In the genomic region with DNA sequence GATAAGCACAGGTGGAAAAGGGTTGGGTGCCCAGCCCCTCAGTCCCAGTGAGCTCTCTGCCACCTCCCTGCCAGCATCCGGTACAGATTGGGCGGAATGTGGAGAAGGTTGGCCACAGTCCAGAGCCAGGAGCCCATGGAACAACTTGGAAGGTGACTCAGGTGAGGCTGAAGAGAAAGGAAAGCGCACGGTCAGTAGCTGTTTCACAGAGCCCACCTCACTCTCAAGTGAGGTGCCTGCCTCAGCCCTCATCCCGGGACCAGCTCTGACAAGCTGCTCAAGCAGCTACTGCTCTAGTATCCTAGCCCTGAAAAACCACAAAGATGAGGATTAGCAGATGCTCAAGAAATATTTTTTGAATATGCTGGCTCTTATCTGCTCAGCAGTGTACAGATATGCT, we compare ENCODE assay signal across 10 cellular contexts. TPM values are rescaled to one million over a fixed set of nuclear protein-coding genes. Genes with fewer than 3 reads are reported as not detected.
DNase-seq lines count a peak whose midpoint lies in the region; ATAC-seq and TF ChIP-seq lines count a peak whose summit lies in the region.
"Had no signal": no experiment of that assay in that cellular context is flagged by ENCODE, and none has a peak within 500 bp of the region (broad histone marks: within the 10 kb centered on the region; RNA-seq: fewer than 3 reads in every experiment).

No MANE protein-coding gene starts in this region.

- WGBS in esophagus squamous epithelium, 2 donors: 82 to 92% methylated on average over 3 to 4 of the region's 5 CpGs

- no peak for TF ChIP-seq CTCF in VCaP (conservative IDR thresholded peaks at IDR 0.05)
- TF ChIP-seq CTCF in esophagus squamous epithelium (IDR thresholded peaks at IDR 0.05): no peak
- TF ChIP-seq CTCF in gastrocnemius medialis (IDR thresholded peaks at IDR 0.05 in 4 of 5, conservative IDR thresholded peaks at IDR 0.05 in 1 of 5): no peak

- intact Hi-C loops in esophagus squamous epithelium (cut with DNase I) (no loop called here), gastrocnemius medialis (cut with DNase I; ENCODE audit: low total_unique reads) (loop anchor here (10.0 kb wide), 1 partner anchor 454 kb away; a partner anchor contains a TSS)

- ATAC-seq in gastrocnemius medialis: no peak
- ATAC-seq in GM21576 (IDR thresholded peaks at IDR 0.05; ENCODE audit: unreplicated experiment): no peak
- ATAC-seq in GM18498 (IDR thresholded peaks at IDR 0.05; ENCODE audit: unreplicated experiment): no peak
- ATAC-seq in HG02642 (IDR thresholded peaks at IDR 0.05; ENCODE audit: poor library complexity, unreplicated experiment): no peak
- no peak for ATAC-seq in HG03521 (IDR thresholded peaks at IDR 0.05; ENCODE audit: unreplicated experiment)
- ATAC-seq: activated T-cell treated with anti-CD3 and anti-CD28 coated beads, Interleukin-2, amount 50 U/mL, for 4 hours; stimulated activated naive CD8-positive, alpha-beta T cell treated with anti-CD3 and anti-CD28 coated beads, Interleukin-15, amount 100 ng/mL, for 72 hours had no signal

- in situ Hi-C loops in gastrocnemius medialis (cut with MboI; ENCODE audit: low sequenced_read_pairs in 4 of 4): no loop called here

- TF ChIP-seq POLR2A in esophagus squamous epithelium (IDR thresholded peaks at IDR 0.05) (no peak), gastrocnemius medialis (IDR thresholded peaks at IDR 0.05) (no peak)

- H3K4me1 ChIP-seq in esophagus squamous epithelium (peaks cover 21 to 82% (median 36%) of the 10 kb centered on the region in 3 donors), gastrocnemius medialis (peaks cover 22% of the 10 kb centered on the region in 2 donors)

- H3K9me3 ChIP-seq in esophagus squamous epithelium: no peaks in the 10 kb centered on the region
- H3K9me3 ChIP-seq in gastrocnemius medialis: no peaks in the 10 kb centered on the region

- peak; percentile 21 for DNase-seq in H7
- no peak for DNase-seq in esophagus squamous epithelium (lab: John Stamatoyannopoulos, UW)
- no peak for DNase-seq in gastrocnemius medialis
- DNase-seq: activated T-cell treated with anti-CD3 and anti-CD28 coated beads, Interleukin-2, amount 50 U/mL, for 4 hours; stimulated activated naive CD8-positive, alpha-beta T cell treated with anti-CD3 and anti-CD28 coated beads, Interleukin-15, amount 100 ng/mL, for 72 hours had no signal

- H3K27me3 ChIP-seq in H7 (ENCODE audit: control insufficient read depth, insufficient read depth, low read length) (no peaks in the 10 kb centered on the region), esophagus squamous epithelium (no peaks in the 10 kb centered on the region), gastrocnemius medialis (no peaks in the 10 kb centered on the region)

- H3K36me3 ChIP-seq in H7 (replicated peaks; ENCODE audit: control insufficient read depth, insufficient read depth, low read length) (peaks cover 33% of the 10 kb centered on the region), esophagus squamous epithelium (peaks cover 19 to 80% (median 19%) of the 10 kb centered on the region in 3 donors), gastrocnemius medialis (peaks cover 0 to 24% of the 10 kb centered on the region in 2 donors)

- H3K4me3 ChIP-seq in H7 (ENCODE audit: insufficient read depth, low read depth, low read length): no peak overlapping the region
- no peak overlapping the region for H3K4me3 ChIP-seq in esophagus squamous epithelium
- no peak overlapping the region for H3K4me3 ChIP-seq in gastrocnemius medialis

- H3K27ac ChIP-seq in VCaP (peak overlapping the region; percentile 89), esophagus squamous epithelium (peak overlapping the region; percentile 96 to 99 (median 98)), gastrocnemius medialis (peak overlapping the region in 3 of 4 donors; percentile 89 to 97 (median 97))

RNA-seq across cellular contexts. Expression of a gene that starts 1.1 kb away (rescaled TPM):
- 7.4 and 16.7 TPM in 2 replicates for total RNA-seq in H7 (2014; rRNA removed; shearing (Covaris generic))
- total RNA-seq in esophagus squamous epithelium: 10 to 100 TPM; 12.8 to 21.5 (median 18.7) TPM
- total RNA-seq in gastrocnemius medialis: 10 to 100 TPM in 3 of 4 donors, 1 to 10 TPM in 1; 3.8 to 18.4 (median 12.4) TPM

RNA-seq across cellular contexts. Expression of a gene that starts 5.5 kb away (rescaled TPM):
- total RNA-seq in H7 (2014; rRNA removed; shearing (Covaris generic)): 212 and 246 TPM in 2 replicates
- total RNA-seq in esophagus squamous epithelium (100 to 1,000 TPM; 176 to 240 (median 198) TPM), gastrocnemius medialis (10 to 100 TPM; 34.2 to 48.3 (median 47.4) TPM)

RNA-seq across cellular contexts. Expression of a gene that starts 13.2 kb away (rescaled TPM):
- not detected in 2 replicates for total RNA-seq in H7 (2014; rRNA removed; shearing (Covaris generic))
- total RNA-seq in esophagus squamous epithelium (10 to 100 TPM; 29.5 to 55.3 (median 38.2) TPM), gastrocnemius medialis (not detected)
- total RNA-seq: activated T-cell treated with anti-CD3 and anti-CD28 coated beads, Interleukin-2, amount 50 U/mL, for 4 hours had no signal

RNA-seq across cellular contexts. Expression of a gene that starts 52.5 kb away (rescaled TPM):
- 14.8 and 21.1 TPM in 2 replicates for total RNA-seq in H7 (2014; rRNA removed; shearing (Covaris generic))
- under 1 TPM in 3 of 4 donors, not detected in 1; 0.06 to 0.38 (median 0.08) TPM for total RNA-seq in esophagus squamous epithelium
- under 1 TPM in 2 of 4 donors, not detected in 2; 0.07 to 0.10 TPM for total RNA-seq in gastrocnemius medialis
- total RNA-seq: activated T-cell treated with anti-CD3 and anti-CD28 coated beads, Interleukin-2, amount 50 U/mL, for 4 hours had no signal

Comparison
In these comparisons a context has a peak if more than half of its experiments do, and no peak if none do; other contexts are left out.
1. RNA of a gene that starts 13.2 kb away (total RNA-seq): 29.5 to 55.3 TPM in esophagus squamous epithelium; not detected in H7 and not detected in gastrocnemius medialis; every median in the first group is over 10 times any median in the second.
2. Peak in every context shown above with its lines, with median percentiles within 50 percentile points of each other: H3K27ac ChIP-seq.